ENCODE assay signal across 8 cellular contexts in genomic region chr1:27102707-27103468, GRCh38. TPM values are rescaled to one million over a fixed set of nuclear protein-coding genes. Genes with fewer than 3 reads are reported as not detected.
DNase-seq lines count a peak whose midpoint lies in the region; ATAC-seq and TF ChIP-seq lines count a peak whose summit lies in the region.

No MANE protein-coding gene starts in this region.

- no peaks in the 10 kb centered on the region for H3K9me3 Mint-ChIP-seq in activated CD8-positive, alpha-beta memory T cell treated with anti-CD3 and anti-CD28 coated beads, Interleukin-2, amount 10 ng/mL, durations not matched to agents 7 days and 5 days (ENCODE audit: low read depth)
- H3K9me3 Mint-ChIP-seq in endothelial cell (ENCODE audit: unreplicated experiment) = no peaks in the 10 kb centered on the region
- H3K9me3 Mint-ChIP-seq in naive B cell = no peaks in the 10 kb centered on the region
- no peaks in the 10 kb centered on the region for H3K9me3 Mint-ChIP-seq in stimulated activated effector memory CD8-positive, alpha-beta T cell treated with anti-CD3 and anti-CD28 coated beads, Interleukin-12 subunit alpha, Interleukin-12 subunit beta, amount 100 ng/mL, for 72 hours

- peak; percentile 92 for TF ChIP-seq CTCF in AG10803 (conservative IDR thresholded peaks at IDR 0.05; ENCODE audit: low read length)
- TF ChIP-seq CTCF in endothelial cell (IDR thresholded peaks at IDR 0.05; ENCODE audit: unreplicated experiment) = peak; percentile 94

- DNase-seq in AG10803 (ENCODE audit: low read depth) (peak; percentile 43), GM19238 (ENCODE audit: insufficient read length, low spot score) (peak; percentile 79), NCI-H82 (lab: John Stamatoyannopoulos, UW) (peak; percentile 87), endothelial cell (ENCODE audit: low spot score) (peak; percentile 94), naive B cell (peak; percentile 74)
- DNase-seq in activated CD8-positive, alpha-beta memory T cell treated with anti-CD3 and anti-CD28 coated beads, Interleukin-2, amount 10 ng/mL, durations not matched to agents 7 days and 5 days = peak; percentile 84
- DNase-seq in stimulated activated effector memory CD8-positive, alpha-beta T cell treated with anti-CD3 and anti-CD28 coated beads, Interleukin-12 subunit alpha, Interleukin-12 subunit beta, amount 100 ng/mL, for 72 hours (ENCODE audit: low spot score in 2 of 2) = peak; percentile 81 to 95

- peaks cover 1% of the 10 kb centered on the region for H3K36me3 Mint-ChIP-seq in activated CD8-positive, alpha-beta memory T cell treated with anti-CD3 and anti-CD28 coated beads, Interleukin-2, amount 10 ng/mL, durations not matched to agents 7 days and 5 days
- peaks cover 13% of the 10 kb centered on the region for H3K36me3 Mint-ChIP-seq in endothelial cell (ENCODE audit: low read depth, unreplicated experiment)
- H3K36me3 Mint-ChIP-seq in naive B cell = no peaks in the 10 kb centered on the region
- H3K36me3 Mint-ChIP-seq in stimulated activated effector memory CD8-positive, alpha-beta T cell treated with anti-CD3 and anti-CD28 coated beads, Interleukin-12 subunit alpha, Interleukin-12 subunit beta, amount 100 ng/mL, for 72 hours = peaks cover 32% of the 10 kb centered on the region

- no peak overlapping the region for H3K27ac Mint-ChIP-seq in activated CD8-positive, alpha-beta memory T cell treated with anti-CD3 and anti-CD28 coated beads, Interleukin-2, amount 10 ng/mL, durations not matched to agents 7 days and 5 days
- H3K27ac Mint-ChIP-seq in endothelial cell (ENCODE audit: unreplicated experiment) = no peak overlapping the region
- peak overlapping the region in 3 of 6 donors; percentile 60 to 89 (median 68) for H3K27ac Mint-ChIP-seq in naive B cell
- peak overlapping the region; percentile 67 for H3K27ac Mint-ChIP-seq in stimulated activated effector memory CD8-positive, alpha-beta T cell treated with anti-CD3 and anti-CD28 coated beads, Interleukin-12 subunit alpha, Interleukin-12 subunit beta, amount 100 ng/mL, for 72 hours

- no peaks in the 10 kb centered on the region for H3K27me3 Mint-ChIP-seq in activated CD8-positive, alpha-beta memory T cell treated with anti-CD3 and anti-CD28 coated beads, Interleukin-2, amount 10 ng/mL, durations not matched to agents 7 days and 5 days
- H3K27me3 Mint-ChIP-seq in endothelial cell (ENCODE audit: unreplicated experiment) (peaks cover 13% of the 10 kb centered on the region), naive B cell (no peaks in the 10 kb centered on the region)

- peaks cover 18% of the 10 kb centered on the region for H3K4me1 Mint-ChIP-seq in activated CD8-positive, alpha-beta memory T cell treated with anti-CD3 and anti-CD28 coated beads, Interleukin-2, amount 10 ng/mL, durations not matched to agents 7 days and 5 days
- H3K4me1 Mint-ChIP-seq in endothelial cell (ENCODE audit: unreplicated experiment) (peaks cover 11% of the 10 kb centered on the region), naive B cell (peaks cover 28 to 37% (median 33%) of the 10 kb centered on the region in 3 donors)
- peaks cover 48% of the 10 kb centered on the region for H3K4me1 Mint-ChIP-seq in stimulated activated effector memory CD8-positive, alpha-beta T cell treated with anti-CD3 and anti-CD28 coated beads, Interleukin-12 subunit alpha, Interleukin-12 subunit beta, amount 100 ng/mL, for 72 hours

- peak; percentile 71 for ATAC-seq in activated CD8-positive, alpha-beta memory T cell treated with anti-CD3 and anti-CD28 coated beads, Interleukin-2, amount 10 ng/mL, durations not matched to agents 7 days and 5 days
- ATAC-seq in naive B cell (ENCODE audit: low read depth in 2 of 2) (peak; percentile 36 to 53), HG03571 (IDR thresholded peaks at IDR 0.05; ENCODE audit: unreplicated experiment) (no peak)
- peak; percentile 61 for ATAC-seq in stimulated activated effector memory CD8-positive, alpha-beta T cell treated with anti-CD3 and anti-CD28 coated beads, Interleukin-12 subunit alpha, Interleukin-12 subunit beta, amount 100 ng/mL, for 72 hours

- no peak overlapping the region for H3K4me3 ChIP-seq in AG10803 (ENCODE audit: low read length)

- CTCF ChIA-PET in activated CD8-positive, alpha-beta memory T cell treated with anti-CD3 and anti-CD28 coated beads, Interleukin-2, amount 10 ng/mL, durations not matched to agents 7 days and 5 days (lab: Charles Lee) = interaction anchor here (0.6 to 21.7 kb wide), 42 partner anchors 8 to 292 kb away, joined by 3 to 450 read pairs (median 4); partner anchors contain the start of gene WDTC1

- H3K4me3 Mint-ChIP-seq in activated CD8-positive, alpha-beta memory T cell treated with anti-CD3 and anti-CD28 coated beads, Interleukin-2, amount 10 ng/mL, durations not matched to agents 7 days and 5 days = no peak overlapping the region
- H3K4me3 Mint-ChIP-seq in endothelial cell (ENCODE audit: unreplicated experiment) = peak overlapping the region; percentile 62
- no peak overlapping the region for H3K4me3 Mint-ChIP-seq in naive B cell
- no peak overlapping the region for H3K4me3 Mint-ChIP-seq in stimulated activated effector memory CD8-positive, alpha-beta T cell treated with anti-CD3 and anti-CD28 coated beads, Interleukin-12 subunit alpha, Interleukin-12 subunit beta, amount 100 ng/mL, for 72 hours

RNA-seq across cellular contexts. Expression of gene SLC9A1, which starts 52.0 kb away (rescaled TPM):
- total RNA-seq in activated CD8-positive, alpha-beta memory T cell treated with anti-CD3 and anti-CD28 coated beads, Interleukin-2, amount 10 ng/mL, durations not matched to agents 7 days and 5 days = 10 to 100 TPM; 25.8 to 26.3 TPM
- 96.2 TPM for total RNA-seq in endothelial cell (ENCODE audit: unreplicated experiment)
- 1 to 10 TPM; 3.1 to 9.3 (median 4.0) TPM for polyA plus RNA-seq in naive B cell (ENCODE audit: low read depth in 6 of 6)

Comparison
In these comparisons a context has a peak if more than half of its experiments do, and no peak if none do; other contexts are left out.
1. DNase-seq: peak in every context shown above with its lines; median percentile 94 in endothelial cell; 88 in stimulated activated effector memory CD8-positive, alpha-beta T cell treated with anti-CD3 and anti-CD28 coated beads, Interleukin-12 subunit alpha, Interleukin-12 subunit beta, amount 100 ng/mL, for 72 hours; 87 in NCI-H82; 84 in activated CD8-positive, alpha-beta memory T cell treated with anti-CD3 and anti-CD28 coated beads, Interleukin-2, amount 10 ng/mL, durations not matched to agents 7 days and 5 days; 79 in GM19238; 74 in naive B cell; 43 in AG10803.